Comparison of ENCODE assay signal across 19 cellular contexts in genomic region chr6:168782211-168782729, GRCh38.
"Had no signal": no experiment of that assay in that cellular context is flagged by ENCODE, and none has a peak within 500 bp of the region (broad histone marks: within the 10 kb centered on the region; RNA-seq: fewer than 3 reads in every experiment).

No MANE protein-coding gene starts in this region.

- H3K9me3 ChIP-seq: colonic mucosa, psoas muscle, upper lobe of right lung had no signal

- H3K36me3 Mint-ChIP-seq: activated naive CD8-positive, alpha-beta T cell treated with anti-CD3 and anti-CD28 coated beads, Interleukin-2, amount 10 ng/mL, durations not matched to agents 7 days and 5 days; mesothelial cell of epicardium had no signal

- DNase-seq: activated CD4-positive, alpha-beta T cell treated with anti-CD3 and anti-CD28 coated beads for 1 hour; activated naive CD4-positive, alpha-beta T cell treated with Interleukin-2 at 50 U/mL for 16 hours; activated naive CD8-positive, alpha-beta T cell treated with anti-CD3 and anti-CD28 coated beads, Interleukin-2, amount 10 ng/mL, durations not matched to agents 7 days and 5 days; brain microvascular endothelial cell; central memory CD4-positive, alpha-beta T cell; colonic mucosa; foreskin melanocyte; psoas muscle; right cardiac atrium; small intestine; stimulated activated CD4-positive, alpha-beta T cell treated with anti-CD3 and anti-CD28 coated beads, Interleukin-15, amount 100 ng/mL, for 24 hours; stimulated activated CD4-positive, alpha-beta T cell treated with anti-CD3 and anti-CD28 coated beads, Interleukin-2, amount 100 ng/mL, for 48 hours; upper lobe of right lung had no signal

- H3K4me1 Mint-ChIP-seq: activated naive CD8-positive, alpha-beta T cell treated with anti-CD3 and anti-CD28 coated beads, Interleukin-2, amount 10 ng/mL, durations not matched to agents 7 days and 5 days; activated T-helper 17 cell treated with anti-CD3 and anti-CD28 coated beads, Interleukin-2, amount 50 U/mL, for 72 hours had no signal

- H3K27me3 Mint-ChIP-seq: stimulated activated naive CD8-positive, alpha-beta T cell treated with anti-CD3 and anti-CD28 coated beads, Interleukin-15, Interleukin-2, amounts not matched to agents 100 ng/mL and 50 ng/mL, for 24 hours had no signal

- H3K4me3 ChIP-seq: colonic mucosa, lung, psoas muscle, upper lobe of right lung had no signal

- H3K36me3 ChIP-seq: brain microvascular endothelial cell, colonic mucosa, upper lobe of right lung had no signal

- H3K4me1 ChIP-seq: colonic mucosa, psoas muscle, upper lobe of right lung had no signal

- H3K9me3 Mint-ChIP-seq: activated naive CD8-positive, alpha-beta T cell treated with anti-CD3 and anti-CD28 coated beads, Interleukin-2, amount 10 ng/mL, durations not matched to agents 7 days and 5 days; activated T-helper 17 cell treated with anti-CD3 and anti-CD28 coated beads, Interleukin-2, amount 50 U/mL, for 72 hours; T-helper 1 cell treated with Interleukin-12 subunit alpha and Interleukin-12 subunit beta and Interleukin-4 antibody, amounts not matched to agents 30 μg/mL and 1 μg/mL, for 36 hours had no signal

- H3K27me3 ChIP-seq: brain microvascular endothelial cell, colonic mucosa, upper lobe of right lung had no signal

- H3K27ac Mint-ChIP-seq: activated naive CD8-positive, alpha-beta T cell treated with anti-CD3 and anti-CD28 coated beads, Interleukin-2, amount 10 ng/mL, durations not matched to agents 7 days and 5 days; activated T-helper 17 cell treated with anti-CD3 and anti-CD28 coated beads, Interleukin-2, amount 50 U/mL, for 72 hours; stimulated activated naive CD8-positive, alpha-beta T cell treated with anti-CD3 and anti-CD28 coated beads, Interleukin-15, Interleukin-2, amounts not matched to agents 100 ng/mL and 50 ng/mL, for 24 hours; T-helper 1 cell treated with Interleukin-12 subunit alpha and Interleukin-12 subunit beta and Interleukin-4 antibody, amounts not matched to agents 30 μg/mL and 1 μg/mL, for 36 hours had no signal

- ATAC-seq: activated T-helper 17 cell treated with anti-CD3 and anti-CD28 coated beads, Interleukin-2, amount 50 U/mL, for 72 hours; psoas muscle; right cardiac atrium; upper lobe of right lung had no signal

- H3K4me3 Mint-ChIP-seq: activated naive CD8-positive, alpha-beta T cell treated with anti-CD3 and anti-CD28 coated beads, Interleukin-2, amount 10 ng/mL, durations not matched to agents 7 days and 5 days; activated T-helper 17 cell treated with anti-CD3 and anti-CD28 coated beads, Interleukin-2, amount 50 U/mL, for 72 hours; mesothelial cell of epicardium; neural crest cell; stimulated activated naive CD8-positive, alpha-beta T cell treated with anti-CD3 and anti-CD28 coated beads, Interleukin-15, Interleukin-2, amounts not matched to agents 100 ng/mL and 50 ng/mL, for 24 hours; T-helper 1 cell treated with Interleukin-12 subunit alpha and Interleukin-12 subunit beta and Interleukin-4 antibody, amounts not matched to agents 30 μg/mL and 1 μg/mL, for 36 hours had no signal

- H3K27ac ChIP-seq: brain microvascular endothelial cell, colonic mucosa, psoas muscle, upper lobe of right lung had no signal
